9 cellular contexts compared by ENCODE assay signal in the genomic region with DNA sequence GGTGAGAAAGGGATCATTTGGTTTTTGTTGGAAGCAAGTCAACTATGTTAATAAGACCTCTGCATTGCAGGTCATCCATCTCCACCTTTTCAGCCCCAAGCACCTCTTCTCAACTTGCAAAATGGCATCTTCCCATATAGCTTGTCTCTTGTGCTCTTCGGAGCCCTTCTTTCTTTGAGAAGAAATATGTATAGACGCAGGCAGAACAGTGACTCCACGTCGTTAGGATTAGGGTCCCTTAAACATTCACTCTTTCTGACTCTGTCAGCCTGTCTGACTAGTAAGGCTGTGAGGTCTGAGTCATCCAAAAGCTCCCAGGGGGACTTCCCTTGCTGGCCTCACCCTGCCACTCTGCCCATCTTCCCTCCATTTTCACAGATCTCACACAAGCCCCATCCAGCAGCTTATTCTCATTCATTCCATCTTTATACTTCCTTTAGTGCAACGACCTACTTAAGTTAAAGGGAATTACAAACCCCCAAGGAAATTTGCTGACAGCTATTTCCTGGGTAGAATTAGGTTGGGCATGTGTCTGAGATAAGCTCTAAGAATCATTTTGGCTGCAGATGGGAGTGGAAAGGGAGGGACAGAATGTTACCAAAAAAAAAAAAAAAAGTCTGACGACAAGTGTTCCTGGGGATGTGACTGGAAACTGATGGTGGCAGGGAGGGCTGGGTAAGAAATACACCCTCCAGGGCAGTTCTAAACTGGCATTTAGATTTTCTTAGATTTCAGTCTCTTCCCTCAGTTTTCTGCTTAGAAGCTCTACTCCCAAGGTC. TPM values are rescaled to one million over a fixed set of nuclear protein-coding genes. Genes with fewer than 3 reads are reported as not detected.
DNase-seq lines count a peak whose midpoint lies in the region; ATAC-seq and TF ChIP-seq lines count a peak whose summit lies in the region.
"Had no signal": no experiment of that assay in that cellular context is flagged by ENCODE, and none has a peak within 500 bp of the region (broad histone marks: within the 10 kb centered on the region; RNA-seq: fewer than 3 reads in every experiment).

No MANE protein-coding gene starts in this region.

- DNase-seq in A673 (ENCODE audit: low spot score) (peak; percentile 98), HK-2 (ENCODE audit: unreplicated experiment) (peak; percentile 7), NCI-H146 treated with DMSO at 0.1 percent for 48 hours (lab: John Stamatoyannopoulos, UW; ENCODE audit: unreplicated experiment) (no peak), putamen (ENCODE audit: low spot score) (no peak)
- peak; percentile 53 for DNase-seq in activated naive CD8-positive, alpha-beta T cell treated with anti-CD3 and anti-CD28 coated beads for 36 hours
- peak; percentile 43 to 55 for DNase-seq in stimulated activated CD8-positive, alpha-beta memory T cell treated with anti-CD3 and anti-CD28 coated beads, Interleukin-15, amount 100 ng/mL, for 48 hours (ENCODE audit: low read depth in 2 of 2)
- DNase-seq in effector memory CD8-positive, alpha-beta T cell, result no peak

- peak overlapping the region; percentile 49 for H3K27ac Mint-ChIP-seq in activated naive CD8-positive, alpha-beta T cell treated with anti-CD3 and anti-CD28 coated beads for 36 hours
- H3K27ac Mint-ChIP-seq in effector memory CD8-positive, alpha-beta T cell, result no peak overlapping the region
- H3K27ac Mint-ChIP-seq: nephron had no signal

- TF ChIP-seq CTCF in A673 (conservative IDR thresholded peaks at IDR 0.05; ENCODE audit: low read depth, low read length), result no peak

- H3K4me1 ChIP-seq in A673 (ENCODE audit: insufficient read depth, low read length, poor library complexity, severe bottlenecking), result peaks cover 30% of the 10 kb centered on the region

- H3K36me3 ChIP-seq in A673 (ENCODE audit: insufficient read depth, low read length, poor library complexity, severe bottlenecking), result no peaks in the 10 kb centered on the region

- H3K9me3 ChIP-seq in A673 (ENCODE audit: low read depth, low read length, poor library complexity, severe bottlenecking), result no peaks in the 10 kb centered on the region

- intact Hi-C loops in A673 (cut with micrococcal nuclease; ENCODE audit: unreplicated experiment), result loop anchor here (1.0 kb wide), 1 partner anchor 38 kb away; a partner anchor contains a TSS

- ATAC-seq in GM19468 (IDR thresholded peaks at IDR 0.05; ENCODE audit: extremely low read depth, unreplicated experiment), result peak; percentile 46
- no peak for ATAC-seq in effector memory CD8-positive, alpha-beta T cell (replicated peaks)

- peak overlapping the region; percentile 79 for H3K27ac ChIP-seq in A673 (ENCODE audit: low read depth, low read length, poor library complexity, severe bottlenecking)

- H3K27me3 Mint-ChIP-seq in activated naive CD8-positive, alpha-beta T cell treated with anti-CD3 and anti-CD28 coated beads for 36 hours, result peaks cover 4% of the 10 kb centered on the region
- peaks cover 0 to 22% of the 10 kb centered on the region in 2 donors for H3K27me3 Mint-ChIP-seq in effector memory CD8-positive, alpha-beta T cell

- peak overlapping the region; percentile 40 for H3K4me3 Mint-ChIP-seq in activated naive CD8-positive, alpha-beta T cell treated with anti-CD3 and anti-CD28 coated beads for 36 hours
- H3K4me3 Mint-ChIP-seq in effector memory CD8-positive, alpha-beta T cell, result no peak overlapping the region
- H3K4me3 Mint-ChIP-seq: nephron had no signal

- no peaks in the 10 kb centered on the region for H3K9me3 Mint-ChIP-seq in activated naive CD8-positive, alpha-beta T cell treated with anti-CD3 and anti-CD28 coated beads for 36 hours
- no peaks in the 10 kb centered on the region for H3K9me3 Mint-ChIP-seq in effector memory CD8-positive, alpha-beta T cell
- H3K9me3 Mint-ChIP-seq: nephron had no signal

- H3K36me3 Mint-ChIP-seq in activated naive CD8-positive, alpha-beta T cell treated with anti-CD3 and anti-CD28 coated beads for 36 hours, result no peaks in the 10 kb centered on the region
- peaks cover 2% of the 10 kb centered on the region for H3K36me3 Mint-ChIP-seq in effector memory CD8-positive, alpha-beta T cell (ENCODE audit: insufficient read depth)

- no peak overlapping the region for H3K4me3 ChIP-seq in A673 (ENCODE audit: low read depth, low read length, poor library complexity, severe bottlenecking)

- peaks cover 23% of the 10 kb centered on the region for H3K4me1 Mint-ChIP-seq in activated naive CD8-positive, alpha-beta T cell treated with anti-CD3 and anti-CD28 coated beads for 36 hours
- no peaks in the 10 kb centered on the region for H3K4me1 Mint-ChIP-seq in effector memory CD8-positive, alpha-beta T cell (ENCODE audit: low read depth in 2 of 2)
- H3K4me1 Mint-ChIP-seq: nephron had no signal

- H3K27me3 ChIP-seq in A673 (replicated peaks; ENCODE audit: insufficient read depth, low read depth, low read length, poor library complexity), result no peaks in the 10 kb centered on the region

- CTCF ChIA-PET in A673 (lab: Charles Lee), result interaction anchor here (0.7 to 1.1 kb wide), 2 partner anchors 82 to 416 kb away, joined by 5 to 7 read pairs; no protein-coding TSS in a partner anchor

- POLR2A ChIA-PET in A673 (lab: Charles Lee; ENCODE audit: low non-redundant PET), result interaction anchor here (0.6 kb wide), 4 partner anchors 36 to 49 kb away, joined by 3 to 15 read pairs (median 5); a partner anchor contains a TSS

- BruUV-seq in A673 (replicated peaks; lab: Mats Ljungman, UMichigan), result no TSS peak

RNA-seq across cellular contexts. Expression of a gene that starts 37.7 kb away (rescaled TPM):
- 55.9 and 60.2 TPM in 2 replicates for total RNA-seq in A673 (2021)
- 10 to 100 TPM; 66.9 to 68.5 TPM for total RNA-seq in activated naive CD8-positive, alpha-beta T cell treated with anti-CD3 and anti-CD28 coated beads for 36 hours

Comparison
In these comparisons a context has a peak if more than half of its experiments do, and no peak if none do; other contexts are left out.
1. DNase-seq: peak in A673 (single experiment), HK-2 (single experiment), activated naive CD8-positive, alpha-beta T cell treated with anti-CD3 and anti-CD28 coated beads for 36 hours (single experiment) and stimulated activated CD8-positive, alpha-beta memory T cell treated with anti-CD3 and anti-CD28 coated beads, Interleukin-15, amount 100 ng/mL, for 48 hours (2 of 2); none in NCI-H146 treated with DMSO at 0.1 percent for 48 hours (single experiment), putamen (single experiment) and effector memory CD8-positive, alpha-beta T cell (0 of 3).